8 cellular contexts compared by ENCODE assay signal in genomic region chr10:102503264-102504178, GRCh38. TPM values are rescaled to one million over a fixed set of nuclear protein-coding genes. Genes with fewer than 3 reads are reported as not detected.
DNase-seq lines count a peak whose midpoint lies in the region; ATAC-seq and TF ChIP-seq lines count a peak whose summit lies in the region.

Gene SUFU (plus strand): TSS chr10:102503972. CDS start chr10:102504153, 181 bp downstream.

- H2AFZ ChIP-seq in GM23338 = peak within 1 kb of the TSS; percentile 54

- peaks cover 7% of the 10 kb centered on the region for H3K27me3 Mint-ChIP-seq in GM23338 (ENCODE audit: insufficient read depth, low read depth, poor library complexity)
- no peaks in the 10 kb centered on the region for H3K27me3 Mint-ChIP-seq in natural killer cell (ENCODE audit: low read depth in 2 of 2)

- peak; percentile 65 for ATAC-seq in GM23338
- ATAC-seq in natural killer cell = peak; percentile 76 to 90 (median 76)

- peak within 1 kb of the TSS; percentile 88 for H3K4me2 ChIP-seq in GM23338

- H3K4me1 Mint-ChIP-seq in GM23338 (peaks cover 8% of the 10 kb centered on the region; the same call in 2 of the 3 replicates), natural killer cell (peaks cover 25% of the 10 kb centered on the region in 2 donors)

- H3K9me3 Mint-ChIP-seq in GM23338 = no peaks in the 10 kb centered on the region
- H3K9me3 Mint-ChIP-seq in natural killer cell = no peaks in the 10 kb centered on the region

- peak within 1 kb of the TSS; percentile 72 for H3K4me3 ChIP-seq in GM23338

- H3F3A ChIP-seq in GM23338 (replicated peaks; ENCODE audit: low read depth) = peaks cover 3% of the 10 kb centered on the region; the same call in 1 of the 2 replicates

- H3K4me3 Mint-ChIP-seq in GM23338 (peak within 1 kb of the TSS; percentile 96; the same call in 2 of the 3 replicates), natural killer cell (no peak within 1 kb of the TSS)

- peaks cover 49% of the 10 kb centered on the region for H4K20me1 ChIP-seq in GM23338 (replicated peaks; ENCODE audit: insufficient read depth)

- DNase-seq in ELF-1 (ENCODE audit: low read depth, low spot score) (peak; percentile 97), GM23338 (ENCODE audit: low spot score) (peak; percentile 100), LHCN-M2 (ENCODE audit: low read depth) (peak; percentile 98), RPMI7951 (ENCODE audit: low read depth) (peak; percentile 96), fibroblast of peridontal ligament (ENCODE audit: extremely low read depth) (peak; percentile 99), natural killer cell (peak; percentile 95)
- peak; percentile 93 to 97 for DNase-seq in activated T-helper 1 cell treated with anti-CD3 and anti-CD28 coated beads, Interleukin-2, amount 50 U/mL, for 16 hours (ENCODE audit: low read depth in 1 of 2, low spot score in 1 of 2)
- DNase-seq in stimulated activated naive CD4-positive, alpha-beta T cell treated with Interleukin-2 at 50 U/mL for 16 hours (lab: John Stamatoyannopoulos, UW) = peak; percentile 96

- H3K9me2 ChIP-seq in GM23338 (ENCODE audit: insufficient read depth) = no peaks in the 10 kb centered on the region

- no peaks in the 10 kb centered on the region for H3K36me3 Mint-ChIP-seq in GM23338 (ENCODE audit: low read depth)
- no peaks in the 10 kb centered on the region for H3K36me3 Mint-ChIP-seq in natural killer cell

- no peaks in the 10 kb centered on the region for H3K36me3 ChIP-seq in GM23338 (ENCODE audit: insufficient read depth)

- intact Hi-C loops in natural killer cell (cut with micrococcal nuclease) = loop anchor here (1.0 to 5.0 kb wide), 7 partner anchors 43 to 439 kb away; partner anchors contain the start of genes ARL3, CUEDC2, HPS6 and NOLC1

- H3K27ac Mint-ChIP-seq in GM23338 (peak within 1 kb of the TSS; percentile 82), natural killer cell (no peak within 1 kb of the TSS)

- peaks cover 6% of the 10 kb centered on the region; the same call in 1 of the 2 replicates for H3K4me1 ChIP-seq in GM23338 (ENCODE audit: insufficient read depth)

- H3K27me3 ChIP-seq in GM23338 (ENCODE audit: insufficient read depth) = peaks cover 16% of the 10 kb centered on the region

- 0 out of 2 replicates have a peak within 1 kb of the TSS, but pooled peaks have one; percentile 1 for H3K27ac ChIP-seq in GM23338 (ENCODE audit: low read depth)

- peaks cover 32% of the 10 kb centered on the region for H3K79me2 ChIP-seq in GM23338 (replicated peaks; ENCODE audit: insufficient read depth)

- TF ChIP-seq CTCF in GM23338 (conservative IDR thresholded peaks at IDR 0.05; ENCODE audit: low read depth in 2 of 2) (peak; percentile 85 to 97), natural killer cell (IDR thresholded peaks at IDR 0.05) (peak; percentile 70)

TF ChIP-seq in GM23338, 12 proteins besides CTCF, POLR2A, EP300 and RAD21:
- no peak for TF ChIP-seq JUNB (IDR thresholded peaks at IDR 0.05; ENCODE audit: unreplicated experiment)
- peak; percentile 90 for TF ChIP-seq POLR2AphosphoS5 (IDR thresholded peaks at IDR 0.05; ENCODE audit: low read depth)
- TF ChIP-seq CREB1 (CRISPR knock-in tag; IDR thresholded peaks at IDR 0.05; ENCODE audit: low read depth) = peak; percentile 59
- TF ChIP-seq ZNF114 (CRISPR knock-in tag; IDR thresholded peaks at IDR 0.05) = no peak
- TF ChIP-seq REST (IDR thresholded peaks at IDR 0.05; ENCODE audit: unreplicated experiment) = no peak

RNA-seq across cellular contexts. Expression of gene SUFU, which starts in this region (rescaled TPM):
- 5.6 and 6.6 TPM in 2 replicates for total RNA-seq in GM23338 (2014; rRNA removed; shearing (Covaris generic))
- polyA plus RNA-seq in GM23338 (2016; fragmentation: Nextera tagmentation; extraction: Ambion mirVana) = 2.8 and 3.3 TPM in 2 replicates
- total RNA-seq in LHCN-M2 (2014; rRNA removed) (4.0 and 4.3 TPM in 2 replicates), natural killer cell (10 to 100 TPM in 2 of 3 donors, 1 to 10 TPM in 1; 8.2 to 13.0 (median 11.5) TPM)
- polyA plus RNA-seq in LHCN-M2 (2012) = 7.6 TPM
- 3.7 and 4.0 TPM in 2 replicates for total RNA-seq in RPMI7951 (2014; rRNA removed; shearing (Covaris generic))

Comparison
In these comparisons a context has a peak if more than half of its experiments do, and no peak if none do; other contexts are left out.
1. Peak in every context shown above with its lines: DNase-seq, ATAC-seq, H3K4me3 ChIP-seq and H3K27ac ChIP-seq.